ENCODE assay signal across 24 cellular contexts in the genomic region with DNA sequence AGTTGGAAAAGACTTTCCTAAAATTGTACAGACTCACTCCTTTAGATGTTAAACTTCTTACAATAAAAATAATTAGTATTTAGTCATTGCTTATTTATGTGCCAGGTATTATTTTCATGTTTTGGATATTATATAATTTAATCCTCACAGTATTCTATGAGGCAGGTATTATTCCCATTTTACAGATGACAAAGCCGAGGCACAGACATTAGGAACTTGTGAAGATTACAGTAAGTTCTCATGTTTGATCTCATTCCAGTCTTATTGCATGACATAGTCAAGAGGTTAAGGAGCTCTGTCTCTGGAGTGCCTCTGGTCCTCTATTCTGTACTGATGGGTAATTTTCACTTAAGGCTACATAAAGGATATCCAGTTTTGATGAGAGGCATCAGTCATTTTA.
"Had no signal": no experiment of that assay in that cellular context is flagged by ENCODE, and none has a peak within 500 bp of the region (broad histone marks: within the 10 kb centered on the region; RNA-seq: fewer than 3 reads in every experiment).

No MANE protein-coding gene starts in this region.

- H3K4me2 ChIP-seq: hepatocyte had no signal

- H3K27me3 ChIP-seq: adrenal gland, ascending aorta, hepatocyte, ovary, upper lobe of right lung had no signal

- H3K27me3 Mint-ChIP-seq: activated B cell treated with CpG ODN at 0.5 μM for 24 hours; activated CD4-positive, alpha-beta T cell treated with anti-CD3 and anti-CD28 coated beads, Interleukin-2, amount 10 ng/mL, durations not matched to agents 24 days and 14 days; activated CD8-positive, alpha-beta memory T cell treated with anti-CD3 and anti-CD28 coated beads, Interleukin-2, amount 10 ng/mL, durations not matched to agents 7 days and 5 days; activated CD8-positive, alpha-beta T cell treated with anti-CD3 and anti-CD28 coated beads for 36 hours; activated naive CD4-positive, alpha-beta T cell treated with anti-CD3 and anti-CD28 coated beads, Interleukin-2, amount 50 U/mL, for 24 hours; effector memory CD8-positive, alpha-beta T cell; naive B cell had no signal

- H3K27ac ChIP-seq: adrenal gland, ascending aorta, hepatocyte, lower lobe of right lung, ovary, prostate gland, upper lobe of right lung had no signal

- H2AFZ ChIP-seq: hepatocyte had no signal

- H3K4me3 ChIP-seq: adrenal gland, ascending aorta, hepatocyte, lower lobe of right lung, ovary, prostate gland, upper lobe of right lung had no signal

- H3K9me3 ChIP-seq: adrenal gland, ascending aorta, lower lobe of right lung, ovary, prostate gland, upper lobe of right lung had no signal

- H3K36me3 ChIP-seq: adrenal gland, ovary, prostate gland had no signal

- DNase-seq: activated B cell treated with CpG ODN at 0.5 μM for 24 hours; activated CD4-positive, alpha-beta T cell treated with anti-CD3 and anti-CD28 coated beads, Interleukin-2, amount 10 ng/mL, durations not matched to agents 24 days and 14 days; activated CD8-positive, alpha-beta memory T cell treated with anti-CD3 and anti-CD28 coated beads, Interleukin-2, amount 10 ng/mL, durations not matched to agents 7 days and 5 days; activated CD8-positive, alpha-beta T cell treated with anti-CD3 and anti-CD28 coated beads for 36 hours; activated gamma-delta T cell treated with Interleukin-2 at 50 U/mL for 16 hours; adrenal gland; central memory CD4-positive, alpha-beta T cell; effector memory CD8-positive, alpha-beta T cell; foreskin melanocyte; immature natural killer cell; lower lobe of right lung; naive B cell; ovary; stimulated activated CD4-positive, alpha-beta T cell treated with anti-CD3 and anti-CD28 coated beads, Interleukin-4, amount 100 ng/mL, for 24 hours; stimulated activated naive CD4-positive, alpha-beta T cell treated with Interleukin-2 at 50 U/mL for 16 hours; T1000; upper lobe of right lung had no signal

- H3K9me3 Mint-ChIP-seq: activated B cell treated with CpG ODN at 0.5 μM for 24 hours; activated CD4-positive, alpha-beta T cell treated with anti-CD3 and anti-CD28 coated beads, Interleukin-2, amount 10 ng/mL, durations not matched to agents 24 days and 14 days; activated CD8-positive, alpha-beta T cell treated with anti-CD3 and anti-CD28 coated beads for 36 hours; activated naive CD4-positive, alpha-beta T cell treated with anti-CD3 and anti-CD28 coated beads, Interleukin-2, amount 50 U/mL, for 24 hours; activated T-helper 1 cell treated with anti-CD3 and anti-CD28 coated beads, Interleukin-12 subunit alpha, Interleukin-12 subunit beta, Interleukin-2, Interleukin-4 antibody, amounts not matched to agents 30 ng/mL and 10 ng/mL and 1 ng/mL, durations not matched to agents 14 hours and 24 hours and 36 hours; effector memory CD8-positive, alpha-beta T cell; naive B cell had no signal

- H3K4me3 Mint-ChIP-seq: activated CD8-positive, alpha-beta memory T cell treated with anti-CD3 and anti-CD28 coated beads, Interleukin-2, amount 10 ng/mL, durations not matched to agents 7 days and 5 days; activated CD8-positive, alpha-beta T cell treated with anti-CD3 and anti-CD28 coated beads for 36 hours had no signal

- H3K4me1 ChIP-seq: prostate gland had no signal

- H3K27ac Mint-ChIP-seq: activated B cell treated with CpG ODN at 0.5 μM for 24 hours; activated CD4-positive, alpha-beta T cell treated with anti-CD3 and anti-CD28 coated beads, Interleukin-2, amount 10 ng/mL, durations not matched to agents 24 days and 14 days; activated CD8-positive, alpha-beta T cell treated with anti-CD3 and anti-CD28 coated beads for 36 hours; activated naive CD4-positive, alpha-beta T cell treated with anti-CD3 and anti-CD28 coated beads, Interleukin-2, amount 50 U/mL, for 24 hours had no signal

- ATAC-seq: activated CD8-positive, alpha-beta memory T cell treated with anti-CD3 and anti-CD28 coated beads, Interleukin-2, amount 10 ng/mL, durations not matched to agents 7 days and 5 days; activated CD8-positive, alpha-beta T cell treated with anti-CD3 and anti-CD28 coated beads for 36 hours; effector memory CD8-positive, alpha-beta T cell; esophagus mucosa; left lobe of liver; lower lobe of right lung; upper lobe of right lung had no signal
